Comparison of ENCODE assay signal across 2 cellular contexts in genomic region chr3:112687621-112688020, GRCh38.
TF ChIP-seq lines count a peak whose summit lies in the region.

No MANE protein-coding gene starts in this region.

TF ChIP-seq in SK-N-SH, 30 proteins besides CTCF, POLR2A, EP300 and RAD21 (continued from another document):
- TF ChIP-seq, protein P1, sequence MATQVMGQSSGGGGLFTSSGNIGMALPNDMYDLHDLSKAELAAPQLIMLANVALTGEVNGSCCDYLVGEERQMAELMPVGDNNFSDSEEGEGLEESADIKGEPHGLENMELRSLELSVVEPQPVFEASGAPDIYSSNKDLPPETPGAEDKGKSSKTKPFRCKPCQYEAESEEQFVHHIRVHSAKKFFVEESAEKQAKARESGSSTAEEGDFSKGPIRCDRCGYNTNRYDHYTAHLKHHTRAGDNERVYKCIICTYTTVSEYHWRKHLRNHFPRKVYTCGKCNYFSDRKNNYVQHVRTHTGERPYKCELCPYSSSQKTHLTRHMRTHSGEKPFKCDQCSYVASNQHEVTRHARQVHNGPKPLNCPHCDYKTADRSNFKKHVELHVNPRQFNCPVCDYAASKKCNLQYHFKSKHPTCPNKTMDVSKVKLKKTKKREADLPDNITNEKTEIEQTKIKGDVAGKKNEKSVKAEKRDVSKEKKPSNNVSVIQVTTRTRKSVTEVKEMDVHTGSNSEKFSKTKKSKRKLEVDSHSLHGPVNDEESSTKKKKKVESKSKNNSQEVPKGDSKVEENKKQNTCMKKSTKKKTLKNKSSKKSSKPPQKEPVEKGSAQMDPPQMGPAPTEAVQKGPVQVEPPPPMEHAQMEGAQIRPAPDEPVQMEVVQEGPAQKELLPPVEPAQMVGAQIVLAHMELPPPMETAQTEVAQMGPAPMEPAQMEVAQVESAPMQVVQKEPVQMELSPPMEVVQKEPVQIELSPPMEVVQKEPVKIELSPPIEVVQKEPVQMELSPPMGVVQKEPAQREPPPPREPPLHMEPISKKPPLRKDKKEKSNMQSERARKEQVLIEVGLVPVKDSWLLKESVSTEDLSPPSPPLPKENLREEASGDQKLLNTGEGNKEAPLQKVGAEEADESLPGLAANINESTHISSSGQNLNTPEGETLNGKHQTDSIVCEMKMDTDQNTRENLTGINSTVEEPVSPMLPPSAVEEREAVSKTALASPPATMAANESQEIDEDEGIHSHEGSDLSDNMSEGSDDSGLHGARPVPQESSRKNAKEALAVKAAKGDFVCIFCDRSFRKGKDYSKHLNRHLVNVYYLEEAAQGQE (IDR thresholded peaks at IDR 0.05; ENCODE audit: low read depth, low read length) = no peak
- no peak for TF ChIP-seq MXI1 (IDR thresholded peaks at IDR 0.05; ENCODE audit: low read depth, low read length)

TF ChIP-seq in SK-N-SH treated with all-trans-retinoic acid at 6 μM for 48 hours, 23 proteins besides CTCF, POLR2A, EP300 and RAD21:
- TF ChIP-seq, protein P2, sequence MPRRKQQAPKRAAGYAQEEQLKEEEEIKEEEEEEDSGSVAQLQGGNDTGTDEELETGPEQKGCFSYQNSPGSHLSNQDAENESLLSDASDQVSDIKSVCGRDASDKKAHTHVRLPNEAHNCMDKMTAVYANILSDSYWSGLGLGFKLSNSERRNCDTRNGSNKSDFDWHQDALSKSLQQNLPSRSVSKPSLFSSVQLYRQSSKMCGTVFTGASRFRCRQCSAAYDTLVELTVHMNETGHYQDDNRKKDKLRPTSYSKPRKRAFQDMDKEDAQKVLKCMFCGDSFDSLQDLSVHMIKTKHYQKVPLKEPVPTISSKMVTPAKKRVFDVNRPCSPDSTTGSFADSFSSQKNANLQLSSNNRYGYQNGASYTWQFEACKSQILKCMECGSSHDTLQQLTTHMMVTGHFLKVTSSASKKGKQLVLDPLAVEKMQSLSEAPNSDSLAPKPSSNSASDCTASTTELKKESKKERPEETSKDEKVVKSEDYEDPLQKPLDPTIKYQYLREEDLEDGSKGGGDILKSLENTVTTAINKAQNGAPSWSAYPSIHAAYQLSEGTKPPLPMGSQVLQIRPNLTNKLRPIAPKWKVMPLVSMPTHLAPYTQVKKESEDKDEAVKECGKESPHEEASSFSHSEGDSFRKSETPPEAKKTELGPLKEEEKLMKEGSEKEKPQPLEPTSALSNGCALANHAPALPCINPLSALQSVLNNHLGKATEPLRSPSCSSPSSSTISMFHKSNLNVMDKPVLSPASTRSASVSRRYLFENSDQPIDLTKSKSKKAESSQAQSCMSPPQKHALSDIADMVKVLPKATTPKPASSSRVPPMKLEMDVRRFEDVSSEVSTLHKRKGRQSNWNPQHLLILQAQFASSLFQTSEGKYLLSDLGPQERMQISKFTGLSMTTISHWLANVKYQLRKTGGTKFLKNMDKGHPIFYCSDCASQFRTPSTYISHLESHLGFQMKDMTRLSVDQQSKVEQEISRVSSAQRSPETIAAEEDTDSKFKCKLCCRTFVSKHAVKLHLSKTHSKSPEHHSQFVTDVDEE (CRISPR knock-in tag; IDR thresholded peaks at IDR 0.05) = no peak
- no peak for TF ChIP-seq BACH2 (CRISPR knock-in tag; IDR thresholded peaks at IDR 0.05; ENCODE audit: borderline replicate concordance)
- TF ChIP-seq ZFP30 (CRISPR knock-in tag; IDR thresholded peaks at IDR 0.05) = no peak
- no peak for TF ChIP-seq ESRRG (CRISPR knock-in tag; IDR thresholded peaks at IDR 0.05)
- TF ChIP-seq ZC3H10 (CRISPR knock-in tag; IDR thresholded peaks at IDR 0.05) = no peak
- no peak for TF ChIP-seq RARB (CRISPR knock-in tag; IDR thresholded peaks at IDR 0.05)
- TF ChIP-seq TCF4 (CRISPR knock-in tag; IDR thresholded peaks at IDR 0.05; ENCODE audit: borderline replicate concordance) = no peak
- no peak for TF ChIP-seq ARNTL (CRISPR knock-in tag; IDR thresholded peaks at IDR 0.05; ENCODE audit: borderline replicate concordance, low read depth)
